11 cellular contexts compared by ENCODE assay signal in the genomic region with DNA sequence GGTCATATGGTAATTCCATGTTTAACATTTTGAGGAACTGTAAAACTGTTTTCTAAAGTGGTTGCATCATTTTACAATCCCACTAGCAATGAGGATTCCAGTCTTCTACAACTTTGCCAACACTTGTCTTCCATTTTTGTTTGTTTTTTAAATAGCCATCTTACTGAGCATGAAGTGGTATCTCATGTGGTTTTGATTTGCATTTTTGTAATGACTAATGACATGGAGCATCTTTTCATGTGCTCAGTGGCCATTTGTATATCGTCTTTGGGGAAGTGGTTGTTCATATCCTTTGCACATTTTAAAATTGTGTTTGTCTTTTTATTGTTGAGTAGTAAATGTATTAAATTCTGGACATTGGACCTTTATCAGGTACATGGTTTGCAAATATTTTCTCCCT.
DNase-seq lines count a peak whose midpoint lies in the region; ATAC-seq and TF ChIP-seq lines count a peak whose summit lies in the region.
"Had no signal": no experiment of that assay in that cellular context is flagged by ENCODE, and none has a peak within 500 bp of the region (broad histone marks: within the 10 kb centered on the region; RNA-seq: fewer than 3 reads in every experiment).

No MANE protein-coding gene starts in this region.

- H3K4me3 Mint-ChIP-seq in WTC11: no peak overlapping the region
- H3K4me3 Mint-ChIP-seq in activated T-helper 1 cell treated with anti-CD3 and anti-CD28 coated beads, Interleukin-12 subunit alpha, Interleukin-12 subunit beta, Interleukin-2, Interleukin-4 antibody, amounts not matched to agents 30 ng/mL and 10 ng/mL and 1 ng/mL, durations not matched to agents 14 hours and 24 hours and 36 hours: no peak overlapping the region

- H3K36me3 ChIP-seq in aorta (ENCODE audit: control insufficient read depth in 1 of 2, insufficient read depth in 2 of 2, low read length in 1 of 2): peaks cover 0 to 3% of the 10 kb centered on the region in 2 donors

- peaks cover 14% of the 10 kb centered on the region for H3K9me3 Mint-ChIP-seq in WTC11
- H3K9me3 Mint-ChIP-seq in activated T-helper 1 cell treated with anti-CD3 and anti-CD28 coated beads, Interleukin-12 subunit alpha, Interleukin-12 subunit beta, Interleukin-2, Interleukin-4 antibody, amounts not matched to agents 30 ng/mL and 10 ng/mL and 1 ng/mL, durations not matched to agents 14 hours and 24 hours and 36 hours: peaks cover 11% of the 10 kb centered on the region

- ATAC-seq in GM18508 (IDR thresholded peaks at IDR 0.05; ENCODE audit: insufficient read depth, unreplicated experiment): peak; percentile 54
- peak; percentile 55 for ATAC-seq in GM21423 (IDR thresholded peaks at IDR 0.05; ENCODE audit: unreplicated experiment)
- peak; percentile 71 for ATAC-seq in HG03469 (IDR thresholded peaks at IDR 0.05; ENCODE audit: unreplicated experiment)
- no peak for ATAC-seq in WTC11
- ATAC-seq in aorta (ENCODE audit: low FRiP score): no peak

- no peak overlapping the region for H3K27ac ChIP-seq in aorta (ENCODE audit: low read depth in 1 of 2, low read length in 2 of 2)

- H3K36me3 Mint-ChIP-seq in WTC11: peaks cover 30% of the 10 kb centered on the region
- H3K36me3 Mint-ChIP-seq in activated T-helper 1 cell treated with anti-CD3 and anti-CD28 coated beads, Interleukin-12 subunit alpha, Interleukin-12 subunit beta, Interleukin-2, Interleukin-4 antibody, amounts not matched to agents 30 ng/mL and 10 ng/mL and 1 ng/mL, durations not matched to agents 14 hours and 24 hours and 36 hours (ENCODE audit: low read depth): peaks cover 49% of the 10 kb centered on the region

- H3K4me3 ChIP-seq in fibroblast of villous mesenchyme (ENCODE audit: low read depth, low read length): no peak overlapping the region
- no peak overlapping the region for H3K4me3 ChIP-seq in aorta (ENCODE audit: low read length in 2 of 2)

- no peaks in the 10 kb centered on the region for H3K4me1 Mint-ChIP-seq in WTC11
- H3K4me1 Mint-ChIP-seq in activated T-helper 1 cell treated with anti-CD3 and anti-CD28 coated beads, Interleukin-12 subunit alpha, Interleukin-12 subunit beta, Interleukin-2, Interleukin-4 antibody, amounts not matched to agents 30 ng/mL and 10 ng/mL and 1 ng/mL, durations not matched to agents 14 hours and 24 hours and 36 hours (ENCODE audit: low read depth): peaks cover 27% of the 10 kb centered on the region

- WGBS in aorta, 2 donors: 95 to 98% methylated on average over 1 of the region's 1 CpG

- CTCF ChIA-PET in WTC11 (lab: Charles Lee): no interaction called here

- H3K27me3 ChIP-seq in aorta (ENCODE audit: control insufficient read depth in 1 of 2, insufficient read depth in 2 of 2, low read length in 1 of 2): no peaks in the 10 kb centered on the region

- no peaks in the 10 kb centered on the region for H3K9me3 ChIP-seq in aorta (ENCODE audit: control insufficient read depth, low read length)

- TF ChIP-seq CTCF in fibroblast of villous mesenchyme (IDR thresholded peaks at IDR 0.05; ENCODE audit: insufficient read depth, low read depth, low read length): no peak
- TF ChIP-seq CTCF in WTC11 (IDR thresholded peaks at IDR 0.05): no peak

- H3K27me3 Mint-ChIP-seq in WTC11 (ENCODE audit: low read depth): no peaks in the 10 kb centered on the region
- peaks cover 1% of the 10 kb centered on the region for H3K27me3 Mint-ChIP-seq in activated T-helper 1 cell treated with anti-CD3 and anti-CD28 coated beads, Interleukin-12 subunit alpha, Interleukin-12 subunit beta, Interleukin-2, Interleukin-4 antibody, amounts not matched to agents 30 ng/mL and 10 ng/mL and 1 ng/mL, durations not matched to agents 14 hours and 24 hours and 36 hours (ENCODE audit: insufficient read depth)

- POLR2A ChIA-PET in WTC11 (lab: Charles Lee): no interaction called here

- no peaks in the 10 kb centered on the region for H3K4me1 ChIP-seq in aorta (ENCODE audit: control insufficient read depth in 1 of 2, insufficient read depth in 2 of 2, low read length in 2 of 2)

- intact Hi-C loops in activated T-helper 1 cell treated with anti-CD3 and anti-CD28 coated beads, Interleukin-12 subunit alpha, Interleukin-12 subunit beta, Interleukin-2, Interleukin-4 antibody, amounts not matched to agents 30 ng/mL and 10 ng/mL and 1 ng/mL, durations not matched to agents 14 hours and 24 hours and 36 hours (cut with micrococcal nuclease): loop anchor here (1.0 kb wide), 1 partner anchor 20 kb away; no protein-coding TSS in a partner anchor
- intact Hi-C loops in aorta (cut with DNase I): no loop called here

- H3K27ac Mint-ChIP-seq in WTC11: no peak overlapping the region
- no peak overlapping the region for H3K27ac Mint-ChIP-seq in activated T-helper 1 cell treated with anti-CD3 and anti-CD28 coated beads, Interleukin-12 subunit alpha, Interleukin-12 subunit beta, Interleukin-2, Interleukin-4 antibody, amounts not matched to agents 30 ng/mL and 10 ng/mL and 1 ng/mL, durations not matched to agents 14 hours and 24 hours and 36 hours

- DNase-seq in fibroblast of villous mesenchyme (ENCODE audit: low read depth): peak; percentile 36
- no peak for DNase-seq in WTC11 (ENCODE audit: low spot score)
- DNase-seq in activated T-helper 1 cell treated with anti-CD3 and anti-CD28 coated beads, Interleukin-12 subunit alpha, Interleukin-12 subunit beta, Interleukin-2, Interleukin-4 antibody, amounts not matched to agents 30 ng/mL and 10 ng/mL and 1 ng/mL, durations not matched to agents 14 hours and 24 hours and 36 hours (ENCODE audit: low spot score): no peak
- DNase-seq in stimulated activated CD4-positive, alpha-beta T cell treated with anti-CD3 and anti-CD28 coated beads, Interleukin-4, amount 100 ng/mL, for 24 hours: no peak
- DNase-seq in aorta: no peak
- DNase-seq: central memory CD4-positive, alpha-beta T cell; DMS153; NCI-H187 treated with DMSO at 0.1 percent for 48 hours had no signal

TF ChIP-seq in WTC11, 78 proteins besides CTCF, POLR2A, EP300 and RAD21:
- TF ChIP-seq ZNF416 (CRISPR knock-in tag; IDR thresholded peaks at IDR 0.05) (no peak), MXD4 (CRISPR knock-in tag; IDR thresholded peaks at IDR 0.05; ENCODE audit: borderline replicate concordance) (no peak)
- TF ChIP-seq, protein P1, sequence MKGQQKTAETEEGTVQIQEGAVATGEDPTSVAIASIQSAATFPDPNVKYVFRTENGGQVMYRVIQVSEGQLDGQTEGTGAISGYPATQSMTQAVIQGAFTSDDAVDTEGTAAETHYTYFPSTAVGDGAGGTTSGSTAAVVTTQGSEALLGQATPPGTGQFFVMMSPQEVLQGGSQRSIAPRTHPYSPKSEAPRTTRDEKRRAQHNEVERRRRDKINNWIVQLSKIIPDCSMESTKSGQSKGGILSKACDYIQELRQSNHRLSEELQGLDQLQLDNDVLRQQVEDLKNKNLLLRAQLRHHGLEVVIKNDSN (CRISPR knock-in tag; IDR thresholded peaks at IDR 0.05): no peak

Comparison
In these comparisons a context has a peak if more than half of its experiments do, and no peak if none do; other contexts are left out.
1. ATAC-seq: peak in GM18508 (single experiment), GM21423 (single experiment) and HG03469 (single experiment); none in WTC11 (single experiment) and aorta (single experiment).